20 cellular contexts compared by ENCODE assay signal in genomic region chr4:159776915-159777314, GRCh38.
DNase-seq lines count a peak whose midpoint lies in the region; TF ChIP-seq lines count a peak whose summit lies in the region.
"Had no signal": no experiment of that assay in that cellular context is flagged by ENCODE, and none has a peak within 500 bp of the region (broad histone marks: within the 10 kb centered on the region; RNA-seq: fewer than 3 reads in every experiment).

No MANE protein-coding gene starts in this region.

- H3K4me3 ChIP-seq in SK-N-MC: peak overlapping the region; percentile 76
- no peak overlapping the region for H3K4me3 ChIP-seq in neural cell (ENCODE audit: low read length)
- H3K4me3 ChIP-seq: BLaER1, SJCRH30 had no signal

- H3K9ac ChIP-seq in SK-N-MC (ENCODE audit: insufficient read length): peak overlapping the region; percentile 73
- H3K9ac ChIP-seq in neural cell (ENCODE audit: low read length): no peak overlapping the region
- H3K9ac ChIP-seq: BLaER1, KMS-11 had no signal

- TF ChIP-seq EP300 in neural cell (conservative IDR thresholded peaks at IDR 0.05; ENCODE audit: poor library complexity, severe bottlenecking): peak; percentile 71

- H3K27me3 ChIP-seq in neural cell (ENCODE audit: insufficient read depth, low read depth, low read length): no peaks in the 10 kb centered on the region
- H3K27me3 ChIP-seq: BLaER1, SJCRH30 had no signal

- peaks cover 23% of the 10 kb centered on the region for H3K36me3 ChIP-seq in SK-N-MC (ENCODE audit: insufficient read depth, low read length)
- no peaks in the 10 kb centered on the region for H3K36me3 ChIP-seq in neural cell (ENCODE audit: insufficient read depth, low read length)
- H3K36me3 ChIP-seq: BLaER1, SJCRH30 had no signal

- no peak overlapping the region for H3K4me2 ChIP-seq in neural cell (ENCODE audit: low read length)
- H3K4me2 ChIP-seq: BLaER1, KMS-11 had no signal

- no peaks in the 10 kb centered on the region for H3K9me3 ChIP-seq in SK-N-MC (ENCODE audit: low read depth, low read length)
- no peaks in the 10 kb centered on the region for H3K9me3 ChIP-seq in neural cell (ENCODE audit: low read length)
- H3K9me3 ChIP-seq: BLaER1, SJCRH30 had no signal

- no peaks in the 10 kb centered on the region for H4K20me1 ChIP-seq in neural cell (ENCODE audit: insufficient read depth)
- H4K20me1 ChIP-seq: BLaER1 had no signal

- no peaks in the 10 kb centered on the region for H3K79me2 ChIP-seq in neural cell (replicated peaks; ENCODE audit: insufficient read depth, low read length)

- no peaks in the 10 kb centered on the region for H3K9me2 ChIP-seq in neural cell (ENCODE audit: insufficient read depth, low read length)

- TF ChIP-seq RAD21 in neural cell (conservative IDR thresholded peaks at IDR 0.05): peak; percentile 16

- TF ChIP-seq CTCF in neural cell (IDR thresholded peaks at IDR 0.05; ENCODE audit: poor library complexity, severe bottlenecking): no peak

- peak; percentile 61 for DNase-seq in COR-L47 (lab: John Stamatoyannopoulos, UW)
- peak; percentile 2 for DNase-seq in NCI-H2081 treated with DMSO at 0.1 percent for 48 hours (lab: John Stamatoyannopoulos, UW)
- DNase-seq in SK-N-MC (ENCODE audit: low read depth, low spot score): no peak
- no peak for DNase-seq in T-helper 2 cell
- DNase-seq in cerebellum (ENCODE audit: low spot score): no peak
- no peak for DNase-seq in stimulated activated naive CD4-positive, alpha-beta T cell treated with Interleukin-2 at 50 U/mL for 16 hours (lab: John Stamatoyannopoulos, UW)
- DNase-seq: CD4-positive, CD25-positive, alpha-beta regulatory T cell; MM.1S; NCI-H1436; NCI-H187 treated with DMSO at 0.1 percent for 48 hours; NCI-H2107; NCI-H446 treated with DMSO at 0.1 percent for 48 hours; NCI-H526; NK-92 treated with Interleukin-12 subunit alpha and Interleukin-12 subunit beta, amount 100 ng/mL, for 24 hours; PC-3; SJCRH30 had no signal

- H3F3A ChIP-seq in neural cell (ENCODE audit: insufficient read depth, low read length, poor library complexity, severe bottlenecking): no peaks in the 10 kb centered on the region

- H3K27ac ChIP-seq in SK-N-MC (peak overlapping the region; percentile 100), neural cell (ENCODE audit: low read length) (no peak overlapping the region)
- H3K27ac ChIP-seq: BLaER1, HL-60, KMS-11, SJCRH30 had no signal

- H2AFZ ChIP-seq in neural cell (ENCODE audit: low read depth, low read length): no peak overlapping the region

TF ChIP-seq in neural cell, 6 proteins besides CTCF, POLR2A, EP300 and RAD21:
- TF ChIP-seq REST (IDR thresholded peaks at IDR 0.05; ENCODE audit: borderline replicate concordance) (peak; percentile 47), POLR2AphosphoS5 (IDR thresholded peaks at IDR 0.05) (peak; percentile 90), SMC3 (conservative IDR thresholded peaks at IDR 0.05; ENCODE audit: poor library complexity) (no peak)

Comparison
In these comparisons a context has a peak if more than half of its experiments do, and no peak if none do; other contexts are left out.
1. DNase-seq: peak in COR-L47 (single experiment) and NCI-H2081 treated with DMSO at 0.1 percent for 48 hours (single experiment); none in SK-N-MC (single experiment), T-helper 2 cell (0 of 5), cerebellum (single experiment) and stimulated activated naive CD4-positive, alpha-beta T cell treated with Interleukin-2 at 50 U/mL for 16 hours (single experiment).